In genomic region chr14:100406505-100407131, GRCh38 we compare ENCODE assay signal across 10 cellular contexts. TPM values are rescaled to one million over a fixed set of nuclear protein-coding genes. Genes with fewer than 3 reads are reported as not detected.
A peak's percentile ranks its signal among the peaks of the same experiment; 100 is the strongest.
DNase-seq lines count a peak whose midpoint lies in the region; ATAC-seq, FAIRE-seq and TF ChIP-seq lines count a peak whose summit lies in the region.
"Had no signal": no experiment of that assay in that cellular context is flagged by ENCODE, and none has a peak within 500 bp of the region (broad histone marks: within the 10 kb centered on the region; RNA-seq: fewer than 3 reads in every experiment).

No MANE protein-coding gene starts in this region.

- peak; percentile 72 to 91 for ATAC-seq in CD4-positive, CD25-positive, alpha-beta regulatory T cell (ENCODE audit: low read depth in 2 of 2)
- ATAC-seq in GM19395 (IDR thresholded peaks at IDR 0.05; ENCODE audit: unreplicated experiment): no peak

- TF ChIP-seq CTCF in liver (IDR thresholded peaks at IDR 0.05; ENCODE audit: low read depth, low read length, missing input control): no peak

- no peaks in the 10 kb centered on the region for H3K27me3 ChIP-seq in CD4-positive, CD25-positive, alpha-beta regulatory T cell (ENCODE audit: control insufficient read depth, insufficient read depth, low read length)
- no peaks in the 10 kb centered on the region for H3K27me3 ChIP-seq in liver (ENCODE audit: control insufficient read depth in 4 of 4, insufficient read depth in 4 of 4, low read length in 3 of 4)

- no peaks in the 10 kb centered on the region for H3K27me3 Mint-ChIP-seq in CD4-positive, CD25-positive, alpha-beta regulatory T cell
- no peaks in the 10 kb centered on the region for H3K27me3 Mint-ChIP-seq in activated naive CD8-positive, alpha-beta T cell

- H3K4me1 Mint-ChIP-seq in CD4-positive, CD25-positive, alpha-beta regulatory T cell: peaks cover 17 to 60% (median 34%) of the 10 kb centered on the region in 4 donors
- peaks cover 39% of the 10 kb centered on the region for H3K4me1 Mint-ChIP-seq in activated naive CD8-positive, alpha-beta T cell (ENCODE audit: low read depth)

- no peaks in the 10 kb centered on the region for H3K36me3 ChIP-seq in CD4-positive, CD25-positive, alpha-beta regulatory T cell (ENCODE audit: control insufficient read depth, insufficient read depth, low read length)
- H3K36me3 ChIP-seq in liver (ENCODE audit: control insufficient read depth in 4 of 4, insufficient read depth in 3 of 4, low read depth in 1 of 4, low read length in 3 of 4): no peaks in the 10 kb centered on the region

- H3K4me1 ChIP-seq in CD4-positive, CD25-positive, alpha-beta regulatory T cell (ENCODE audit: control insufficient read depth, insufficient read depth, low read length, poor library complexity, severe bottlenecking): peaks cover 28% of the 10 kb centered on the region
- H3K4me1 ChIP-seq in liver (ENCODE audit: control insufficient read depth in 4 of 4, insufficient read depth in 4 of 4, low read length in 3 of 4): peaks cover 2 to 10% (median 7%) of the 10 kb centered on the region in 4 donors

- H3K27ac Mint-ChIP-seq in CD4-positive, CD25-positive, alpha-beta regulatory T cell: peak overlapping the region; percentile 84 to 96 (median 85)
- peak overlapping the region; percentile 80 for H3K27ac Mint-ChIP-seq in activated naive CD8-positive, alpha-beta T cell

- 77% methylated on average over 10 of the region's 10 CpGs for whole genome bisulfite sequencing in liver

- no peak overlapping the region for H3K9ac ChIP-seq in liver (ENCODE audit: low read depth in 1 of 2, low read length in 2 of 2)

- peak overlapping the region in 3 of 4 donors; percentile 49 to 85 (median 66) for H3K4me3 Mint-ChIP-seq in CD4-positive, CD25-positive, alpha-beta regulatory T cell
- H3K4me3 Mint-ChIP-seq in activated naive CD8-positive, alpha-beta T cell: peak overlapping the region; percentile 12

- peaks cover 15% of the 10 kb centered on the region for H3K36me3 Mint-ChIP-seq in CD4-positive, CD25-positive, alpha-beta regulatory T cell
- peaks cover 5% of the 10 kb centered on the region for H3K36me3 Mint-ChIP-seq in activated naive CD8-positive, alpha-beta T cell

- no peak for TF ChIP-seq RAD21 in liver (IDR thresholded peaks at IDR 0.05)

- peak overlapping the region; percentile 32 for H3K4me3 ChIP-seq in CD4-positive, CD25-positive, alpha-beta regulatory T cell (ENCODE audit: low read depth, low read length)
- H3K4me3 ChIP-seq in liver (ENCODE audit: low read depth in 1 of 3, low read length in 3 of 3): no peak overlapping the region
- H3K4me3 ChIP-seq: SK-N-MC had no signal

- no peak for FAIRE-seq in frontal cortex (lab: Jason Lieb, UNC)

- peak in 2 of 3 donors; percentile 19 to 86 for DNase-seq in CD4-positive, CD25-positive, alpha-beta regulatory T cell
- DNase-seq in LHCN-M2 (ENCODE audit: low read depth): peak; percentile 18
- DNase-seq in NCI-H2196 treated with DMSO at 0.1 percent for 48 hours (lab: John Stamatoyannopoulos, UW; ENCODE audit: unreplicated experiment): no peak
- no peak for DNase-seq in middle frontal gyrus (ENCODE audit: extremely low spot score, low spot score)
- DNase-seq in frontal cortex (ENCODE audit: low spot score in 2 of 2): no peak
- DNase-seq: nucleus accumbens had no signal

- no peaks in the 10 kb centered on the region for H3K9me3 ChIP-seq in CD4-positive, CD25-positive, alpha-beta regulatory T cell (ENCODE audit: control insufficient read depth in 2 of 2, low read length in 2 of 2)
- H3K9me3 ChIP-seq in liver (ENCODE audit: control insufficient read depth in 4 of 4, low read length in 3 of 4): no peaks in the 10 kb centered on the region

- H3K9me3 Mint-ChIP-seq in CD4-positive, CD25-positive, alpha-beta regulatory T cell: no peaks in the 10 kb centered on the region
- H3K9me3 Mint-ChIP-seq in activated naive CD8-positive, alpha-beta T cell (ENCODE audit: low read depth): no peaks in the 10 kb centered on the region

- peak overlapping the region; percentile 51 for H3K27ac ChIP-seq in CD4-positive, CD25-positive, alpha-beta regulatory T cell (ENCODE audit: insufficient read depth, low read length, poor library complexity, severe bottlenecking)
- H3K27ac ChIP-seq in liver (ENCODE audit: low read depth in 1 of 2, low read length in 2 of 2): no peak overlapping the region
- H3K27ac ChIP-seq: SK-N-MC had no signal

TF ChIP-seq in liver, 16 proteins besides CTCF, POLR2A, EP300 and RAD21:
- TF ChIP-seq RXRA (IDR thresholded peaks at IDR 0.05) (peak in 1 of 2 donors; percentile 61), SP1 (IDR thresholded peaks at IDR 0.05) (no peak), ZBTB33 (IDR thresholded peaks at IDR 0.05) (no peak), ATF3 (IDR thresholded peaks at IDR 0.05) (no peak), REST (IDR thresholded peaks at IDR 0.05) (no peak), HNF4A (conservative IDR thresholded peaks at IDR 0.05) (peak; percentile 52 to 75)
TF ChIP-seq in liver: peak in this region for 2.

RNA-seq across cellular contexts. Expression of gene WDR25, which starts 30.3 kb away (rescaled TPM):
- total RNA-seq in CD4-positive, CD25-positive, alpha-beta regulatory T cell: 5.2 TPM
- polyA plus RNA-seq in CD4-positive, CD25-positive, alpha-beta regulatory T cell: 10 to 100 TPM in 2 of 4 donors, 1 to 10 TPM in 2; 7.9 to 15.0 (median 10.2) TPM
- total RNA-seq in LHCN-M2 (2014; rRNA removed) (9.7 and 16.2 TPM in 2 replicates), liver (1 to 10 TPM; 5.1 to 8.3 TPM), frontal cortex (15.5 TPM)
- polyA plus RNA-seq in LHCN-M2 (2012): 12.8 TPM
- 1 to 10 TPM; 3.2 to 5.0 TPM for polyA plus RNA-seq in liver

Comparison
In these comparisons a context has a peak if more than half of its experiments do, and no peak if none do; other contexts are left out.
1. DNase-seq: peak in CD4-positive, CD25-positive, alpha-beta regulatory T cell (2 of 3) and LHCN-M2 (single experiment); none in NCI-H2196 treated with DMSO at 0.1 percent for 48 hours (single experiment), middle frontal gyrus (single experiment) and frontal cortex (0 of 2).